In the genomic region with DNA sequence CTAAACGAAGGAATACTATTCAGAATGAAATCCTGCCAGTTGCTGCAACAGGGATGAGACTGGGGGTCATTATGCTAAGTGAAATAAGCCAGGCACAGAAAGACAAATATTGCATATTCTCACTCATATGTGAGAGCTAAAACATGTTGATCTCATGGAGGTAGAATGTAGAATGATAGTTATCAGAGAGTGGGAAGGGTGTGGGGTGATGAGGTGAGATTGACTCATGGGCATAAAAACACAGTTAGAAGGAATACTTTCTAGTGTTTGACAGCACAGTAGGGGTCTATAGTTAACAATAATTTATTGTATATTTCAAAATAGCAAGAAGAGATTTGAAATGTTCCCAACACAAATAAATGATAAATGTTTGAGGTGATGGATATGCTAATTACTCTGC, we compare ENCODE assay signal across 7 cellular contexts. TPM values are rescaled to one million over a fixed set of nuclear protein-coding genes. Genes with fewer than 3 reads are reported as not detected.
"Had no signal": no experiment of that assay in that cellular context is flagged by ENCODE, and none has a peak within 500 bp of the region (broad histone marks: within the 10 kb centered on the region; RNA-seq: fewer than 3 reads in every experiment).

No MANE protein-coding gene starts in this region.

- H3K27ac ChIP-seq: HL-60 had no signal

- ATAC-seq: HepG2, K562 had no signal

- H3K4me3 ChIP-seq: K562 had no signal

- H3K36me3 Mint-ChIP-seq: IgD-negative memory B cell had no signal

- DNase-seq: IMR-90 had no signal

- H3K27ac Mint-ChIP-seq: IgD-negative memory B cell had no signal

RNA-seq across cellular contexts. Expression of a gene that starts 7.8 kb away (rescaled TPM):
- total RNA-seq: HepG2, HT-29, HT1080, IMR-90, K562 had no signal
- polyA plus RNA-seq: HepG2, IgD-negative memory B cell, IMR-90, K562 had no signal

RNA-seq across cellular contexts. Expression of a gene that starts 46.2 kb away (rescaled TPM):
- total RNA-seq: HepG2, HT-29, HT1080, IMR-90, K562 had no signal
- polyA plus RNA-seq: HepG2, IgD-negative memory B cell, IMR-90, K562 had no signal

RNA-seq across cellular contexts. Expression of a gene that starts 47.6 kb away (rescaled TPM):
- total RNA-seq: HepG2, HT-29, HT1080, IMR-90, K562 had no signal
- polyA plus RNA-seq: HepG2, IgD-negative memory B cell, IMR-90, K562 had no signal
